In the genomic region with DNA sequence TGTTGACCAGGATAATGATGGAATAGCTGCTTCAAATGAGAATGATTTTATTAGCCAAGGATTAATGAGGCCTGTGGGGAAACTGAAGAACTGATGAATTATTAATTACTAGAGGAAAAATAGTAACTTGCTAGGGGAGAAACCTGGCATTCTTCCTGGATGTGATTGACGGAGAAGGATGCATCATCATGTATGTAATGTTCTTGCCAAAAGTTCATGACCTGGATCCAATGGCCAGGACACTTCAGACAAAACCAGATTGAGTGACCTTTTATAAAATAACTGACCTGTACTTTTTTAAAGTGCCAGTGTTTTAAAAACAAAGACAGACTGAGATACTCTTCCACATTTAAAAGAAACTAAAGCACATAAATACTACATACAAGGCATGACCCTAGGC, we compare ENCODE assay signal across 2 cellular contexts.
TF ChIP-seq lines count a peak whose summit lies in the region.

No MANE protein-coding gene starts in this region.

TF ChIP-seq in liver, 16 proteins besides CTCF, POLR2A, EP300 and RAD21:
- TF ChIP-seq HNF4A (conservative IDR thresholded peaks at IDR 0.05) (peak; percentile 61 to 67), HNF4G (IDR thresholded peaks at IDR 0.05) (no peak), SP1 (IDR thresholded peaks at IDR 0.05) (peak; percentile 38), NR2F2 (IDR thresholded peaks at IDR 0.05) (peak; percentile 55), YY1 (IDR thresholded peaks at IDR 0.05) (no peak), RXRA (IDR thresholded peaks at IDR 0.05) (peak; percentile 83 to 86), EGR1 (IDR thresholded peaks at IDR 0.05; ENCODE audit: low read depth in 2 of 2) (no peak), JUND (IDR thresholded peaks at IDR 0.05) (peak; percentile 38 to 46)
- TF ChIP-seq, protein P1, sequence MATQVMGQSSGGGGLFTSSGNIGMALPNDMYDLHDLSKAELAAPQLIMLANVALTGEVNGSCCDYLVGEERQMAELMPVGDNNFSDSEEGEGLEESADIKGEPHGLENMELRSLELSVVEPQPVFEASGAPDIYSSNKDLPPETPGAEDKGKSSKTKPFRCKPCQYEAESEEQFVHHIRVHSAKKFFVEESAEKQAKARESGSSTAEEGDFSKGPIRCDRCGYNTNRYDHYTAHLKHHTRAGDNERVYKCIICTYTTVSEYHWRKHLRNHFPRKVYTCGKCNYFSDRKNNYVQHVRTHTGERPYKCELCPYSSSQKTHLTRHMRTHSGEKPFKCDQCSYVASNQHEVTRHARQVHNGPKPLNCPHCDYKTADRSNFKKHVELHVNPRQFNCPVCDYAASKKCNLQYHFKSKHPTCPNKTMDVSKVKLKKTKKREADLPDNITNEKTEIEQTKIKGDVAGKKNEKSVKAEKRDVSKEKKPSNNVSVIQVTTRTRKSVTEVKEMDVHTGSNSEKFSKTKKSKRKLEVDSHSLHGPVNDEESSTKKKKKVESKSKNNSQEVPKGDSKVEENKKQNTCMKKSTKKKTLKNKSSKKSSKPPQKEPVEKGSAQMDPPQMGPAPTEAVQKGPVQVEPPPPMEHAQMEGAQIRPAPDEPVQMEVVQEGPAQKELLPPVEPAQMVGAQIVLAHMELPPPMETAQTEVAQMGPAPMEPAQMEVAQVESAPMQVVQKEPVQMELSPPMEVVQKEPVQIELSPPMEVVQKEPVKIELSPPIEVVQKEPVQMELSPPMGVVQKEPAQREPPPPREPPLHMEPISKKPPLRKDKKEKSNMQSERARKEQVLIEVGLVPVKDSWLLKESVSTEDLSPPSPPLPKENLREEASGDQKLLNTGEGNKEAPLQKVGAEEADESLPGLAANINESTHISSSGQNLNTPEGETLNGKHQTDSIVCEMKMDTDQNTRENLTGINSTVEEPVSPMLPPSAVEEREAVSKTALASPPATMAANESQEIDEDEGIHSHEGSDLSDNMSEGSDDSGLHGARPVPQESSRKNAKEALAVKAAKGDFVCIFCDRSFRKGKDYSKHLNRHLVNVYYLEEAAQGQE (IDR thresholded peaks at IDR 0.05) = peak; percentile 8
- TF ChIP-seq, protein P2, sequence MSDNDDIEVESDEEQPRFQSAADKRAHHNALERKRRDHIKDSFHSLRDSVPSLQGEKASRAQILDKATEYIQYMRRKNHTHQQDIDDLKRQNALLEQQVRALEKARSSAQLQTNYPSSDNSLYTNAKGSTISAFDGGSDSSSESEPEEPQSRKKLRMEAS (IDR thresholded peaks at IDR 0.05) = peak; percentile 28
- TF ChIP-seq, protein P3, sequence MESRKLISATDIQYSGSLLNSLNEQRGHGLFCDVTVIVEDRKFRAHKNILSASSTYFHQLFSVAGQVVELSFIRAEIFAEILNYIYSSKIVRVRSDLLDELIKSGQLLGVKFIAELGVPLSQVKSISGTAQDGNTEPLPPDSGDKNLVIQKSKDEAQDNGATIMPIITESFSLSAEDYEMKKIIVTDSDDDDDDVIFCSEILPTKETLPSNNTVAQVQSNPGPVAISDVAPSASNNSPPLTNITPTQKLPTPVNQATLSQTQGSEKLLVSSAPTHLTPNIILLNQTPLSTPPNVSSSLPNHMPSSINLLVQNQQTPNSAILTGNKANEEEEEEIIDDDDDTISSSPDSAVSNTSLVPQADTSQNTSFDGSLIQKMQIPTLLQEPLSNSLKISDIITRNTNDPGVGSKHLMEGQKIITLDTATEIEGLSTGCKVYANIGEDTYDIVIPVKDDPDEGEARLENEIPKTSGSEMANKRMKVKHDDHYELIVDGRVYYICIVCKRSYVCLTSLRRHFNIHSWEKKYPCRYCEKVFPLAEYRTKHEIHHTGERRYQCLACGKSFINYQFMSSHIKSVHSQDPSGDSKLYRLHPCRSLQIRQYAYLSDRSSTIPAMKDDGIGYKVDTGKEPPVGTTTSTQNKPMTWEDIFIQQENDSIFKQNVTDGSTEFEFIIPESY (IDR thresholded peaks at IDR 0.05) = no peak
- TF ChIP-seq, protein P4, sequence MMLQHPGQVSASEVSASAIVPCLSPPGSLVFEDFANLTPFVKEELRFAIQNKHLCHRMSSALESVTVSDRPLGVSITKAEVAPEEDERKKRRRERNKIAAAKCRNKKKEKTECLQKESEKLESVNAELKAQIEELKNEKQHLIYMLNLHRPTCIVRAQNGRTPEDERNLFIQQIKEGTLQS (IDR thresholded peaks at IDR 0.05) = peak; percentile 50

TF ChIP-seq in HepG2, 621 proteins besides CTCF, POLR2A, EP300 and RAD21:
- TF ChIP-seq KLF9 (CRISPR knock-in tag; IDR thresholded peaks at IDR 0.05; ENCODE audit: low read depth) (no peak), ZBTB42 (CRISPR knock-in tag; IDR thresholded peaks at IDR 0.05) (no peak), TARDBP (CRISPR knock-in tag; IDR thresholded peaks at IDR 0.05) (no peak)
- TF ChIP-seq, protein P5, sequence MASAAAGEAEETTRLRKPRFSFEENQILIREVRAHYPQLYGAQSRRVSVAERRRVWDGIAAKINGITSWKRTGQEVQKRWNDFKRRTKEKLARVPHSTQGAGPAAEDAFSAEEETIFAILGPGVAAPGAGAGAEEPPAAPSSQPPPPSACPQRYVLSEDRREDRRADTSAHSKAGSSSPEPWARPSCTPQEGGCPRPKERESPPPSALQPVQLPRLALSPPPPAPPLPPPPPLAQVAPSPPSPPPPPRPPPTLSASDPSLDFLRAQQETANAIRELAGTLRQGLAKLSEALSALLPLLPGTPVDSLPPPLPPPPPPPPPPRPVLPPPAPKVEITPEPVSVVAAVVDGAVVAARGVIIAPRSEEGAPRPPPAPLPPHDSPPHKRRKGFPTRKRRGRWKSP (CRISPR knock-in tag; IDR thresholded peaks at IDR 0.05) = no peak
- TF ChIP-seq, protein P6, sequence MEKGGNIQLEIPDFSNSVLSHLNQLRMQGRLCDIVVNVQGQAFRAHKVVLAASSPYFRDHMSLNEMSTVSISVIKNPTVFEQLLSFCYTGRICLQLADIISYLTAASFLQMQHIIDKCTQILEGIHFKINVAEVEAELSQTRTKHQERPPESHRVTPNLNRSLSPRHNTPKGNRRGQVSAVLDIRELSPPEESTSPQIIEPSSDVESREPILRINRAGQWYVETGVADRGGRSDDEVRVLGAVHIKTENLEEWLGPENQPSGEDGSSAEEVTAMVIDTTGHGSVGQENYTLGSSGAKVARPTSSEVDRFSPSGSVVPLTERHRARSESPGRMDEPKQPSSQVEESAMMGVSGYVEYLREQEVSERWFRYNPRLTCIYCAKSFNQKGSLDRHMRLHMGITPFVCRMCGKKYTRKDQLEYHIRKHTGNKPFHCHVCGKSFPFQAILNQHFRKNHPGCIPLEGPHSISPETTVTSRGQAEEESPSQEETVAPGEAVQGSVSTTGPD (CRISPR knock-in tag; IDR thresholded peaks at IDR 0.05) = no peak
- TF ChIP-seq, protein P7, sequence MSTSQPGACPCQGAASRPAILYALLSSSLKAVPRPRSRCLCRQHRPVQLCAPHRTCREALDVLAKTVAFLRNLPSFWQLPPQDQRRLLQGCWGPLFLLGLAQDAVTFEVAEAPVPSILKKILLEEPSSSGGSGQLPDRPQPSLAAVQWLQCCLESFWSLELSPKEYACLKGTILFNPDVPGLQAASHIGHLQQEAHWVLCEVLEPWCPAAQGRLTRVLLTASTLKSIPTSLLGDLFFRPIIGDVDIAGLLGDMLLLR (CRISPR knock-in tag; IDR thresholded peaks at IDR 0.05) = no peak
